ENCODE assay signal across 24 cellular contexts in the genomic region with DNA sequence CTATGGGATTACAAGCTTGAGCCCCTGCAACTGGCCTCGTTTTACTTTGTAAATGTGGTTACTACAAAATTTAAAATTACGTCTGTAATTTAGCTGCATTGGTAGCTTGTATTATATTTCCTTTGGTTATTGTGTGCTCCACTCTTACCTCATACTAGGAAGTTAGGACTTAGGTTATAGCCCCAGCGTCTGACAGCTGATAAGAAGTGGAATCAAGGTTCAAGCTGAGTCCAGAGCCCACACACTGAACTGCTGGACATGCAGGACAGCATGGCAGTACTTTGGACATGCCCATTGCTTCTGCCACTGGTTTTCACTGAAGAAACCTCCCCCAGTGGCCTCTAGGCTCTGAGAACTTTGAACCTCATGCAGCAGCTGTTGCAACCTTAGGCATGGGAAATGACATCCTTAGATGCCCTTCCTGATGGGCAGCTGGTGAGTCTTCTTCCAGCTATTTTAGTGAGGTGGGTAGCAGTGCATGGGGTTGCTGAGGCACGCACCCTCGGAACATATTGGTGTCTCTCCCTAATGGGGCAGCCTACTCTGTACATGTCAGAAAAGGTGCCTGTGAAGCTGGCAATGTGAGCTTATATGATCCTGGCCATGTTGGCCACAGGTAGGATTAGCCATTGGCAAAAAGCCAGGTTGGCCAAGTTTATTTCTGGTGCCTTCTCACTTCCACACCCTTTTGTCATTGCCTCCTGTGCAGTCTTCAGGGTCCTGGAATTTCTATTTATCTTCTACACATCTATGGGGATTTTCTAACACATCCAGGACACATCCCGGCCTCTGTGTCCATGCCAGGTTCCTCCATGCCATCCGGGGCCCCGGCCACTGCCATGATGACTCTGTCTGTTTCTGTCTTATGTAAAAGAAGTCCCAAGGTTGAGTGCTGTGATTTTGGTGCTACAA.
DNase-seq lines count a peak whose midpoint lies in the region; ATAC-seq and TF ChIP-seq lines count a peak whose summit lies in the region.
"Had no signal": no experiment of that assay in that cellular context is flagged by ENCODE, and none has a peak within 500 bp of the region (broad histone marks: within the 10 kb centered on the region; RNA-seq: fewer than 3 reads in every experiment).

No MANE protein-coding gene starts in this region.

- no peak for TF ChIP-seq CTCF in osteocyte (IDR thresholded peaks at IDR 0.05)
- no peak for TF ChIP-seq CTCF in colonic mucosa (IDR thresholded peaks at IDR 0.05)
- TF ChIP-seq CTCF in ascending aorta (IDR thresholded peaks at IDR 0.05), result no peak

- no peaks in the 10 kb centered on the region for H3K9me3 Mint-ChIP-seq in osteocyte (ENCODE audit: unreplicated experiment)
- H3K9me3 Mint-ChIP-seq: CD4-positive, alpha-beta memory T cell; GM23338; H9 had no signal

- H3K27ac ChIP-seq in cingulate gyrus (ENCODE audit: low read depth, low read length) (peak overlapping the region; percentile 75), colonic mucosa (no peak overlapping the region), ascending aorta (no peak overlapping the region), SJCRH30 (no peak overlapping the region)
- H3K27ac ChIP-seq: SK-N-MC had no signal

- H3K27me3 Mint-ChIP-seq in T-helper 17 cell, result no peaks in the 10 kb centered on the region
- no peaks in the 10 kb centered on the region for H3K27me3 Mint-ChIP-seq in osteocyte (ENCODE audit: unreplicated experiment)
- H3K27me3 Mint-ChIP-seq: CD4-positive, alpha-beta memory T cell had no signal

- no peak overlapping the region for H3K4me3 Mint-ChIP-seq in T-helper 17 cell
- no peak overlapping the region for H3K4me3 Mint-ChIP-seq in osteocyte (ENCODE audit: unreplicated experiment)
- H3K4me3 Mint-ChIP-seq: CD4-positive, alpha-beta memory T cell; GM23338; H9 had no signal

- H3K9ac ChIP-seq in colonic mucosa (ENCODE audit: low read depth in 2 of 2, low read length in 2 of 2), result no peak overlapping the region

- intact Hi-C loops in left colon (cut with DNase I, micrococcal nuclease), result no loop called here
- intact Hi-C loops in colonic mucosa (cut with DNase I), result loop anchor here (10.0 kb wide), 1 partner anchor 233 kb away; no protein-coding TSS in a partner anchor
- intact Hi-C loops in ascending aorta (cut with DNase I), result no loop called here

- H3K9me3 ChIP-seq in T-helper 17 cell (ENCODE audit: control insufficient read depth, low read length, poor library complexity, severe bottlenecking) (no peaks in the 10 kb centered on the region), colonic mucosa (no peaks in the 10 kb centered on the region), ascending aorta (no peaks in the 10 kb centered on the region), SJCRH30 (replicated peaks) (no peaks in the 10 kb centered on the region)
- H3K9me3 ChIP-seq: Caco-2 had no signal

- no peaks in the 10 kb centered on the region for H3K27me3 ChIP-seq in colonic mucosa
- H3K27me3 ChIP-seq in ascending aorta, result no peaks in the 10 kb centered on the region
- no peaks in the 10 kb centered on the region for H3K27me3 ChIP-seq in SJCRH30

- H3K36me3 Mint-ChIP-seq in T-helper 17 cell (ENCODE audit: low read depth) (no peaks in the 10 kb centered on the region), osteocyte (ENCODE audit: unreplicated experiment) (peaks cover 13% of the 10 kb centered on the region)

- peak overlapping the region; percentile 59 for H3K27ac Mint-ChIP-seq in T-helper 17 cell
- no peak overlapping the region for H3K27ac Mint-ChIP-seq in osteocyte (ENCODE audit: unreplicated experiment)
- H3K27ac Mint-ChIP-seq: CD4-positive, alpha-beta memory T cell; GM23338; H9 had no signal

- H3K4me3 ChIP-seq in colonic mucosa, result no peak overlapping the region
- no peak overlapping the region for H3K4me3 ChIP-seq in ascending aorta
- H3K4me3 ChIP-seq in SJCRH30, result no peak overlapping the region
- H3K4me3 ChIP-seq: GM23338, K562, SK-N-MC had no signal

- H3K4me1 Mint-ChIP-seq in T-helper 17 cell (no peaks in the 10 kb centered on the region), osteocyte (ENCODE audit: unreplicated experiment) (peaks cover 11% of the 10 kb centered on the region)
- H3K4me1 Mint-ChIP-seq: CD4-positive, alpha-beta memory T cell had no signal

- H3K4me1 ChIP-seq in colonic mucosa, result no peaks in the 10 kb centered on the region
- no peaks in the 10 kb centered on the region for H3K4me1 ChIP-seq in ascending aorta
- H3K4me1 ChIP-seq in SJCRH30, result no peaks in the 10 kb centered on the region
- H3K4me1 ChIP-seq: Caco-2 had no signal

- DNase-seq in T-helper 17 cell, result no peak
- DNase-seq in left colon, result no peak
- DNase-seq in osteocyte (ENCODE audit: extremely low spot score, unreplicated experiment), result peak; percentile 65
- DNase-seq in colonic mucosa, result no peak
- no peak for DNase-seq in ascending aorta (ENCODE audit: low spot score in 2 of 2)
- DNase-seq in SJCRH30, result no peak
- DNase-seq: AML-193; Caco-2; CD4-positive, alpha-beta memory T cell; H9; Kasumi-1; NCI-H1092 treated with DMSO at 0.1 percent for 48 hours; NCI-H1436; NCI-H187; NCI-H2081 treated with DMSO at 0.1 percent for 48 hours; NCI-H446 treated with DMSO at 0.1 percent for 48 hours; NCI-H526; SHP77 treated with DMSO at 0.1 percent for 48 hours had no signal

- ATAC-seq in T-helper 17 cell (no peak), left colon (peak; percentile 95), GM21529 (IDR thresholded peaks at IDR 0.05; ENCODE audit: unreplicated experiment) (no peak)
- ATAC-seq: GM23338, K562, Panc1 had no signal

- H3K36me3 ChIP-seq in colonic mucosa (no peaks in the 10 kb centered on the region), ascending aorta (peaks cover 15 to 34% of the 10 kb centered on the region in 2 donors), SJCRH30 (no peaks in the 10 kb centered on the region)
